Comparison of ENCODE assay signal across 13 cellular contexts in the genomic region with DNA sequence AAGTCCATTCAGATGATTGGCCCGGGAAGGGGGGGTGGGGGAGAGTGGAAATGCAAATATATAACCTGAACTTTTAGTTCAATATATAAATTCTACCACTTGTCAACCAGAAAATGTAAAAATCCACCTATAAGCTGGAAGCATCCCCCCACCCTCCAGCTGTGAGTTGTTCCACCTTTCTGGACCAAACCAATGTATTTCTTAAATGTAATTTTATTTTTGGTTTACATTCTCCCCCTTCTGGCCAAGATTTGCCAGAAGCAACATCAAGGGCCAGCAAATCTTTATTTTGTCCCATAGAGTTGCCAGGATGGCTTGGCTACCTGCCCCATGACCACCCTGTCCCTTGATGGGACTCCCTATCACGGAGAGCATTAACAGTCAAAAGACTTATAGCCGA.
"Had no signal": no experiment of that assay in that cellular context is flagged by ENCODE, and none has a peak within 500 bp of the region (broad histone marks: within the 10 kb centered on the region; RNA-seq: fewer than 3 reads in every experiment).

No MANE protein-coding gene starts in this region.

- ATAC-seq: esophagus mucosa had no signal

- H3K27ac ChIP-seq: right atrium auricular region, skin epidermis, tibial artery, WERI-Rb-1 had no signal

- H3K4me1 Mint-ChIP-seq: activated naive CD4-positive, alpha-beta T cell treated with anti-CD3 and anti-CD28 coated beads, Interleukin-2, amount 10 ng/mL, durations not matched to agents 7 days and 5 days; nephron had no signal

- H3K4me3 Mint-ChIP-seq: activated naive CD4-positive, alpha-beta T cell treated with anti-CD3 and anti-CD28 coated beads, Interleukin-2, amount 10 ng/mL, durations not matched to agents 7 days and 5 days; activated T-cell treated with anti-CD3 and anti-CD28 coated beads, Interleukin-2, amount 50 U/mL, for 24 hours; nephron had no signal

- H3K27me3 Mint-ChIP-seq: activated naive CD4-positive, alpha-beta T cell treated with anti-CD3 and anti-CD28 coated beads, Interleukin-2, amount 10 ng/mL, durations not matched to agents 7 days and 5 days; activated T-cell treated with anti-CD3 and anti-CD28 coated beads, Interleukin-2, amount 50 U/mL, for 24 hours had no signal

- H3K27ac Mint-ChIP-seq: activated naive CD4-positive, alpha-beta T cell treated with anti-CD3 and anti-CD28 coated beads, Interleukin-2, amount 10 ng/mL, durations not matched to agents 7 days and 5 days; activated T-cell treated with anti-CD3 and anti-CD28 coated beads, Interleukin-2, amount 50 U/mL, for 24 hours had no signal

- H3K4me1 ChIP-seq: right atrium auricular region, tibial artery had no signal

- H3K4me3 ChIP-seq: right atrium auricular region, skin epidermis, tibial artery had no signal

- H3K9me3 ChIP-seq: right atrium auricular region, tibial artery had no signal

- DNase-seq: activated CD4-positive, alpha-beta T cell treated with anti-CD3 and anti-CD28 coated beads, Interleukin-2, amount 50 U/mL, for 48 hours; activated naive CD4-positive, alpha-beta T cell treated with anti-CD3 and anti-CD28 coated beads, Interleukin-2, amount 10 ng/mL, durations not matched to agents 7 days and 5 days; activated T-cell treated with anti-CD3 and anti-CD28 coated beads, Interleukin-2, amount 50 U/mL, for 24 hours; glutamatergic neuron; nucleus accumbens; stimulated activated CD4-positive, alpha-beta T cell treated with anti-CD3 and anti-CD28 coated beads, Interleukin-4, amount 100 ng/mL, for 24 hours; stimulated activated naive CD4-positive, alpha-beta T cell; tibial artery; WERI-Rb-1 had no signal

- H3K36me3 Mint-ChIP-seq: activated naive CD4-positive, alpha-beta T cell treated with anti-CD3 and anti-CD28 coated beads, Interleukin-2, amount 10 ng/mL, durations not matched to agents 7 days and 5 days had no signal

- H3K36me3 ChIP-seq: right atrium auricular region, tibial artery, WERI-Rb-1 had no signal

- H3K27me3 ChIP-seq: right atrium auricular region, tibial artery had no signal

- H3K9me3 Mint-ChIP-seq: activated T-cell treated with anti-CD3 and anti-CD28 coated beads, Interleukin-2, amount 50 U/mL, for 24 hours; nephron had no signal
